In the genomic region with DNA sequence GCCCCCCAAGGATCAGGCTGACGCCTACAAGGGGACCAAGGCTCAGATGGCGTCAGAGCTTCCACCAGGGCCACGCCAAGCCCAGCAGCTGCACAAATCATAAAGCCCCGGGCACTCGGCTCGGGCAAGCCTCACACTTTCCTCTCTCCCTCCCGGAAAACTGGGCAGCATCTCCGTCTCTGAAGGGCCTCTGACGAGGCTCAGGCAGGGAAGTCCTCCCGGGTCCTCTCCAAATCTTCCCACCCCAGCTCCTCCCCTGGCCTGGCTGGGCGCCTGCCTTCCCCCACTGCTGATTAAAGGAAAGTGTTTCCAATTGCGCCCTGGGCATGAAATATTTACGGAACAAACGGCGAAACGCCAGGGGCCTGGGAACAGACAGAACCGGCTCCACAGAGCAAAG, we compare ENCODE assay signal across 1 cellular context.
TF ChIP-seq lines count a peak whose summit lies in the region.

No MANE protein-coding gene starts in this region.

TF ChIP-seq in HCT116, 20 proteins besides CTCF, POLR2A, EP300 and RAD21 (continued from another document):
- TF ChIP-seq ZBTB33 (IDR thresholded peaks at IDR 0.05; ENCODE audit: extremely low read depth, insufficient replicate concordance, low read length) (no peak), POLR2AphosphoS5 (IDR thresholded peaks at IDR 0.05; ENCODE audit: low read depth, low read length) (no peak), ATF3 (IDR thresholded peaks at IDR 0.05) (no peak), ZFX (IDR thresholded peaks at IDR 0.05) (no peak), TCF7L2 (IDR thresholded peaks at IDR 0.05; ENCODE audit: borderline replicate concordance, extremely low read depth, insufficient read depth, insufficient read length) (no peak), CBX3 (IDR thresholded peaks at IDR 0.05; ENCODE audit: low read depth) (no peak), SRF (IDR thresholded peaks at IDR 0.05; ENCODE audit: low read depth) (no peak), FOSL1 (IDR thresholded peaks at IDR 0.05; ENCODE audit: low read depth) (no peak), REST (IDR thresholded peaks at IDR 0.05; ENCODE audit: low read depth) (no peak), ZNF274 (IDR thresholded peaks at IDR 0.05; ENCODE audit: low read depth, low read length) (no peak)
- TF ChIP-seq, protein P1, sequence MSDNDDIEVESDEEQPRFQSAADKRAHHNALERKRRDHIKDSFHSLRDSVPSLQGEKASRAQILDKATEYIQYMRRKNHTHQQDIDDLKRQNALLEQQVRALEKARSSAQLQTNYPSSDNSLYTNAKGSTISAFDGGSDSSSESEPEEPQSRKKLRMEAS (IDR thresholded peaks at IDR 0.05) = no peak
